ENCODE assay signal across 24 cellular contexts in the genomic region with DNA sequence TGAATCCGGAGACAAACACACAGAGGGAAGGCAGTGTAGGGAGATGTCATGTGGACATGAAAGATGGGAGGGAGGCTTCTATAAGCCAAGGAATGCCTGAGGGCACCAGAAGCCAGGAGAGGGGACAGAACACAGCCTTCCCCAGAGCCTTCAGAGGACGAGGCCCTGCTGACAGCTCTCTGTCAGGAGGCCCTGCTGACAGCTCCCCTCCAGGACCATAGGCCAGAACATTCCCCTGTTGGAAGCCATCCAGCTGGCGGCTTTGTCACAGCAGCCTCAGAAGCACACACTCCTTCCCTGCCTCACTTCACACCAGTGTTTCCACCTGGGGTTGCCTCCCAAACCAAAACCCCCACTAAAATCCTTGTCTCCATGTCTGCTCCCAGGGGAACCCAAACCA.
A peak's percentile ranks its signal among the peaks of the same experiment; 100 is the strongest.
DNase-seq lines count a peak whose midpoint lies in the region; ATAC-seq and TF ChIP-seq lines count a peak whose summit lies in the region.
"Had no signal": no experiment of that assay in that cellular context is flagged by ENCODE, and none has a peak within 500 bp of the region (broad histone marks: within the 10 kb centered on the region; RNA-seq: fewer than 3 reads in every experiment).

No MANE protein-coding gene starts in this region.

- peaks cover 15% of the 10 kb centered on the region for H3K27me3 Mint-ChIP-seq in neural progenitor cell (ENCODE audit: insufficient read depth, low read depth)
- H3K27me3 Mint-ChIP-seq: stimulated activated naive CD8-positive, alpha-beta T cell treated with anti-CD3 and anti-CD28 coated beads, Interleukin-15, amount 100 ng/mL, for 72 hours had no signal

- H3K9ac ChIP-seq in neural progenitor cell, result no peak overlapping the region

- peaks cover 5% of the 10 kb centered on the region for H3F3A ChIP-seq in neural progenitor cell (ENCODE audit: low read depth)

- H2AFZ ChIP-seq in neural progenitor cell (replicated peaks), result no peak overlapping the region

- ATAC-seq in Right ventricle myocardium superior (ENCODE audit: poor library complexity), result peak; percentile 76
- no peak for ATAC-seq in sciatic nerve
- ATAC-seq: activated T-cell treated with anti-CD3 and anti-CD28 coated beads, Interleukin-2, amount 50 U/mL, for 4 hours; PC-3; stimulated activated naive CD8-positive, alpha-beta T cell treated with anti-CD3 and anti-CD28 coated beads, Interleukin-15, amount 100 ng/mL, for 72 hours had no signal

- no peaks in the 10 kb centered on the region for H3K27me3 ChIP-seq in BE2C
- H3K27me3 ChIP-seq in neural progenitor cell, result no peaks in the 10 kb centered on the region
- H3K27me3 ChIP-seq in testis, result no peaks in the 10 kb centered on the region
- H3K27me3 ChIP-seq: adrenal gland, tibial nerve had no signal

- peaks cover 29% of the 10 kb centered on the region for H3K9me3 Mint-ChIP-seq in neural progenitor cell

- CTCF ChIA-PET in HEK293 (lab: Yijun Ruan, JAX), result no interaction called here

- no peak overlapping the region for H3K4me2 ChIP-seq in neural progenitor cell

- peaks cover 6% of the 10 kb centered on the region for H3K36me3 Mint-ChIP-seq in neural progenitor cell

- no peaks in the 10 kb centered on the region for H3K9me3 ChIP-seq in BE2C
- no peaks in the 10 kb centered on the region for H3K9me3 ChIP-seq in HEK293 (ENCODE audit: control insufficient read depth, insufficient read depth, low read depth, low read length)
- H3K9me3 ChIP-seq in neural progenitor cell (ENCODE audit: low read depth), result no peaks in the 10 kb centered on the region
- no peaks in the 10 kb centered on the region for H3K9me3 ChIP-seq in testis
- H3K9me3 ChIP-seq: adrenal gland had no signal

- 60 to 62% methylated on average over 3 of the region's 3 CpGs for WGBS in testis, 2 donors

- no peaks in the 10 kb centered on the region for H3K79me2 ChIP-seq in neural progenitor cell (ENCODE audit: low read depth)

- H3K4me1 Mint-ChIP-seq in neural progenitor cell, result peaks cover 7% of the 10 kb centered on the region
- H3K4me1 Mint-ChIP-seq: nephron had no signal

- intact Hi-C loops in Right ventricle myocardium superior (cut with DNase I), result no loop called here
- intact Hi-C loops in testis (cut with DNase I; ENCODE audit: low total_unique reads), result no loop called here
- intact Hi-C loops in sciatic nerve (cut with DNase I), result no loop called here

- H3K27ac Mint-ChIP-seq in neural progenitor cell, result peak overlapping the region; percentile 37
- H3K27ac Mint-ChIP-seq: brain; nephron; stimulated activated naive CD8-positive, alpha-beta T cell treated with anti-CD3 and anti-CD28 coated beads, Interleukin-15, amount 100 ng/mL, for 72 hours had no signal

- POLR2A ChIA-PET in HEK293 (lab: Yijun Ruan, JAX), result no interaction called here

- H3K27ac ChIP-seq in HEK293 (ENCODE audit: extremely low read depth, low read depth, low read length) (no peak overlapping the region), neural progenitor cell (no peak overlapping the region), testis (no peak overlapping the region)
- H3K27ac ChIP-seq: adrenal gland, tibial nerve, VCaP had no signal

- TF ChIP-seq CTCF in BE2C (IDR thresholded peaks at IDR 0.05; ENCODE audit: low read depth, low read length), result no peak
- no peak for TF ChIP-seq CTCF in HEK293 (tag by site-specific recombination; IDR thresholded peaks at IDR 0.05)
- no peak for TF ChIP-seq CTCF in neural progenitor cell (IDR thresholded peaks at IDR 0.05)
- TF ChIP-seq CTCF in testis (IDR thresholded peaks at IDR 0.05), result no peak

- H4K20me1 ChIP-seq in neural progenitor cell (ENCODE audit: low read depth), result no peaks in the 10 kb centered on the region

- no peak overlapping the region for H3K4me3 Mint-ChIP-seq in neural progenitor cell
- H3K4me3 Mint-ChIP-seq: activated T-cell treated with anti-CD3 and anti-CD28 coated beads, Interleukin-2, amount 50 U/mL, for 4 hours; brain; nephron; stimulated activated naive CD8-positive, alpha-beta T cell treated with anti-CD3 and anti-CD28 coated beads, Interleukin-15, amount 100 ng/mL, for 72 hours had no signal

- no peaks in the 10 kb centered on the region for H3K4me1 ChIP-seq in BE2C
- H3K4me1 ChIP-seq in HEK293 (ENCODE audit: control insufficient read depth, insufficient read depth, low read length), result no peaks in the 10 kb centered on the region
- peaks cover 5% of the 10 kb centered on the region for H3K4me1 ChIP-seq in neural progenitor cell
- peaks cover 11% of the 10 kb centered on the region for H3K4me1 ChIP-seq in testis
- H3K4me1 ChIP-seq: tibial nerve had no signal

- peak; percentile 54 for DNase-seq in BE2C
- DNase-seq in Right ventricle myocardium superior, result peak; percentile 71
- DNase-seq in neural progenitor cell (ENCODE audit: low spot score), result no peak
- no peak for DNase-seq in testis
- no peak for DNase-seq in AG20443 (ENCODE audit: low spot score)
- no peak for DNase-seq in sciatic nerve (ENCODE audit: low spot score)
- DNase-seq: activated CD4-positive, alpha-beta T cell treated with anti-CD3 and anti-CD28 coated beads for 4 hours; activated naive CD4-positive, alpha-beta T cell; activated T-cell treated with anti-CD3 and anti-CD28 coated beads, Interleukin-2, amount 50 U/mL, for 4 hours; adrenal gland; COR-L47; effector CD4-positive, alpha-beta T cell; GF-D8; NCI-H1105; NCI-H1930; NCI-H2227 treated with DMSO at 0.1 percent for 48 hours; PC-3; stimulated activated naive CD8-positive, alpha-beta T cell treated with anti-CD3 and anti-CD28 coated beads, Interleukin-15, amount 100 ng/mL, for 72 hours had no signal

- TF ChIP-seq POLR2A in testis (IDR thresholded peaks at IDR 0.05), result no peak

- H3K36me3 ChIP-seq in BE2C, result no peaks in the 10 kb centered on the region
- H3K36me3 ChIP-seq in HEK293 (ENCODE audit: control insufficient read depth in 2 of 2, insufficient read depth in 1 of 2, low read length in 2 of 2), result no peaks in the 10 kb centered on the region
- H3K36me3 ChIP-seq in neural progenitor cell, result no peaks in the 10 kb centered on the region
- no peaks in the 10 kb centered on the region for H3K36me3 ChIP-seq in testis (ENCODE audit: low read depth, missing control alignments)
- H3K36me3 ChIP-seq: adrenal gland, tibial nerve had no signal

- H3K4me3 ChIP-seq in BE2C (ENCODE audit: low read depth, low read length) (no peak overlapping the region), HEK293 (ENCODE audit: low read depth, low read length) (no peak overlapping the region), neural progenitor cell (no peak overlapping the region), testis (no peak overlapping the region)
- H3K4me3 ChIP-seq: adrenal gland, lung, tibial nerve had no signal

TF ChIP-seq in HEK293, 187 proteins besides CTCF, POLR2A, EP300 and RAD21:
- TF ChIP-seq ZIC2 (tag by site-specific recombination; IDR thresholded peaks at IDR 0.05) (peak; percentile 30; the same call in 1 of the 2 replicates), ZNF596 (tag by site-specific recombination; IDR thresholded peaks at IDR 0.05) (no peak)
- TF ChIP-seq, protein P1, sequence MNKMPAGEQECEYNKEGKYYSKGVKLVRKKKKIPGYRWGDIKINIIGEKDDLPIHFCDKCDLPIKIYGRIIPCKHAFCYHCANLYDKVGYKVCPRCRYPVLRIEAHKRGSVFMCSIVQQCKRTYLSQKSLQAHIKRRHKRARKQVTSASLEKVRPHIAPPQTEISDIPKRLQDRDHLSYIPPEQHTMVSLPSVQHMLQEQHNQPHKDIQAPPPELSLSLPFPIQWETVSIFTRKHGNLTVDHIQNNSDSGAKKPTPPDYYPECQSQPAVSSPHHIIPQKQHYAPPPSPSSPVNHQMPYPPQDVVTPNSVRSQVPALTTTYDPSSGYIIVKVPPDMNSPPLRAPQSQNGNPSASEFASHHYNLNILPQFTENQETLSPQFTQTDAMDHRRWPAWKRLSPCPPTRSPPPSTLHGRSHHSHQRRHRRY (tag by site-specific recombination; IDR thresholded peaks at IDR 0.05), result no peak
TF ChIP-seq in HEK293: peak in this region for 1.

Comparison
In these comparisons a context has a peak if more than half of its experiments do, and no peak if none do; other contexts are left out.
1. DNase-seq: peak in BE2C (single experiment) and Right ventricle myocardium superior (single experiment); none in neural progenitor cell (single experiment), testis (single experiment), AG20443 (single experiment) and sciatic nerve (single experiment).